In the genomic region with DNA sequence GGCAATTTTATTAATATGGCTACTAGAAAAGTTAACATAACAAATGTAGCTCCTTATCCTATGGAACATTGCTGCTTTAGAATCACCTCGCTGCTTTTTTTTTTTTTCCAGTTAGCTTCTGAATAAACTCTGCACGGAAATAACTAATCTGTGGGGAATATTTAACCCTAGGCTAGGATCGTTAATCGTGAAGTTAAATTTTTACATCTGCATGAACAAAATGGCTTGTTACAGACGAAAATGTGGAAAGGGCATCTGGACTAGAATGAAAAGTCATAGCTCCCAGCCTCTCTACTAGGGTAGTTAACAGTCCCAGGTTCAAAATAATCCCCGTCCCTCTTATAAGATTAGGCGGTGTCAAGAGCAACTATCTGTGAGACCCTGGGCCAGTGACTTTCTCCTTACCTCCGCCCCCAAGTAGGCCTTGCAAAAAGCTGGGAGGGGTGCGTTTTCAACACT, we compare ENCODE assay signal across 7 cellular contexts. TPM values are rescaled to one million over a fixed set of nuclear protein-coding genes. Genes with fewer than 3 reads are reported as not detected.
A peak's percentile ranks its signal among the peaks of the same experiment; 100 is the strongest.
DNase-seq lines count a peak whose midpoint lies in the region; ATAC-seq and TF ChIP-seq lines count a peak whose summit lies in the region.

No MANE protein-coding gene starts in this region.

- DNase-seq in NB4 (ENCODE audit: low read depth) (no peak), coronary artery (ENCODE audit: low spot score) (no peak), natural killer cell (no peak), foreskin melanocyte (no peak), COLO668 (lab: John Stamatoyannopoulos, UW; ENCODE audit: unreplicated experiment) (no peak)

- no peaks in the 10 kb centered on the region for H3K9me3 Mint-ChIP-seq in natural killer cell

- peak overlapping the region; percentile 85 to 91 for H3K27ac ChIP-seq in coronary artery

- ATAC-seq in GM19395 (IDR thresholded peaks at IDR 0.05; ENCODE audit: unreplicated experiment) (peak; percentile 55), natural killer cell (peak in 1 of 3 donors; percentile 5), GM18517 (IDR thresholded peaks at IDR 0.05; ENCODE audit: unreplicated experiment) (no peak)

- peak overlapping the region; percentile 86 for H3K4me3 Mint-ChIP-seq in natural killer cell

- intact Hi-C loops in natural killer cell (cut with micrococcal nuclease) = no loop called here

- TF ChIP-seq CTCF in NB4 (IDR thresholded peaks at IDR 0.05; ENCODE audit: low read depth, low read length) (no peak), coronary artery (IDR thresholded peaks at IDR 0.05) (no peak), natural killer cell (IDR thresholded peaks at IDR 0.05) (no peak)

- H3K4me1 Mint-ChIP-seq in natural killer cell = peaks cover 7 to 18% of the 10 kb centered on the region in 2 donors

- H3K36me3 Mint-ChIP-seq in natural killer cell = no peaks in the 10 kb centered on the region

- TF ChIP-seq POLR2A in NB4 (IDR thresholded peaks at IDR 0.05; ENCODE audit: extremely low read depth, insufficient read length) = no peak

- H3K27ac Mint-ChIP-seq in natural killer cell = peak overlapping the region in 1 of 2 donors; percentile 75

- peaks cover 0 to 5% of the 10 kb centered on the region in 2 donors for H3K27me3 Mint-ChIP-seq in natural killer cell (ENCODE audit: low read depth in 2 of 2)

- H3K4me3 ChIP-seq in NB4 (ENCODE audit: low read depth, low read length) (peak overlapping the region; percentile 64), coronary artery (peak overlapping the region; percentile 90)

RNA-seq across cellular contexts. Expression of a gene that starts 0.5 kb away (rescaled TPM):
- total RNA-seq in natural killer cell = 1 to 10 TPM; 1.6 to 5.0 (median 3.9) TPM
